In the genomic region with DNA sequence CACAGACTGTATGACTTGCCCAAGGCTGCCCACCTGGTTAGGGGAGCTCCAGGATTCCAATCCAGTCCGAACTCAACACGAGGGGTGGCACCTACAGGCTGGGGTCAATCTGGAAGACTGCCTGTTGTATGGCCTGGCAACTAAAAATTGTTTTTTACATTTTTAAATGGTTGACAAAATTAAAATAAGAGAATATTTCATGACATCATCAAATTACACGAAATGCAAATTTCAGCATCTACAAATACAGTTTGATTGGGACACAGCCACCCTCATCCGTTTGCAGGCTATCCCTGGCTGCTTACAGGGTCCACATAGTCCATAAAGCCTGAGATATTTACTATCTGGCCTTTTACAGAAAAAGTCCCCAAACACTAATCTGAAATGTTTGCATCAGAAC, we compare ENCODE assay signal across 8 cellular contexts.
"Had no signal": no experiment of that assay in that cellular context is flagged by ENCODE, and none has a peak within 500 bp of the region (broad histone marks: within the 10 kb centered on the region; RNA-seq: fewer than 3 reads in every experiment).

No MANE protein-coding gene starts in this region.

- H3K4me3 ChIP-seq: GM23338 had no signal

- H2AFZ ChIP-seq: GM23338 had no signal

- FAIRE-seq: H1, H54, HTR-8/SVneo had no signal

- ATAC-seq: GM23338 had no signal

- H3K4me2 ChIP-seq: GM23338 had no signal

- DNase-seq: H9, HCEC 1CT, HFFc6, KBM-7 had no signal
